In genomic region chr14:61591862-61592261, GRCh38 we compare ENCODE assay signal across 19 cellular contexts.
DNase-seq lines count a peak whose midpoint lies in the region; ATAC-seq and TF ChIP-seq lines count a peak whose summit lies in the region.
"Had no signal": no experiment of that assay in that cellular context is flagged by ENCODE, and none has a peak within 500 bp of the region (broad histone marks: within the 10 kb centered on the region; RNA-seq: fewer than 3 reads in every experiment).

No MANE protein-coding gene starts in this region.

- H3K36me3 ChIP-seq in ACC112 (ENCODE audit: insufficient read depth, low read length) (peaks cover 9% of the 10 kb centered on the region; the same call in 1 of the 2 replicates), trophoblast cell (ENCODE audit: control insufficient read depth in 1 of 2, insufficient read depth in 2 of 2, low read length in 2 of 2) (no peaks in the 10 kb centered on the region), vagina (no peaks in the 10 kb centered on the region)
- no peaks in the 10 kb centered on the region for H3K36me3 ChIP-seq in CD8-positive, alpha-beta memory T cell (ENCODE audit: insufficient read depth, low read length)

- POLR2A ChIA-PET in CD8-positive, alpha-beta memory T cell (lab: Charles Lee), result no interaction called here

- H3K27ac ChIP-seq in ACC112 (ENCODE audit: low read depth, low read length), result peak overlapping the region; percentile 98; the same call in 1 of the 2 replicates
- H3K27ac ChIP-seq in trophoblast cell (ENCODE audit: low read depth, low read length), result no peak overlapping the region
- no peak overlapping the region for H3K27ac ChIP-seq in CD8-positive, alpha-beta memory T cell (ENCODE audit: low read depth, low read length)
- H3K27ac ChIP-seq in vagina, result no peak overlapping the region

- H3K9me3 ChIP-seq in trophoblast cell (ENCODE audit: insufficient read depth, low read depth, low read length), result peaks cover 2% of the 10 kb centered on the region
- H3K9me3 ChIP-seq in CD8-positive, alpha-beta memory T cell (ENCODE audit: low read length), result no peaks in the 10 kb centered on the region
- no peaks in the 10 kb centered on the region for H3K9me3 ChIP-seq in vagina

- H3K4me2 ChIP-seq in trophoblast cell (ENCODE audit: low read length), result no peak overlapping the region

- no CpG with 5 or more reads among the region's 2 CpGs for WGBS in trophoblast cell (ENCODE audit: extremely low coverage, insufficient coverage, insufficient read length)

- no peak overlapping the region for H2BK120ac ChIP-seq in trophoblast cell (ENCODE audit: insufficient read depth, low read length, poor library complexity)

- TF ChIP-seq CTCF in vagina (IDR thresholded peaks at IDR 0.05), result no peak

- no peak overlapping the region for H3K4me3 Mint-ChIP-seq in dendritic cell treated with granulocyte-macrophage colony-stimulating factor and Interleukin-4, amounts not matched to agents 40 ng/mL and 50 ng/mL, for 4 days
- no peak overlapping the region for H3K4me3 Mint-ChIP-seq in CD8-positive, alpha-beta memory T cell
- H3K4me3 Mint-ChIP-seq: CD4-positive, CD25-positive, alpha-beta regulatory T cell; H9 had no signal

- no peak overlapping the region for H4K12ac ChIP-seq in trophoblast cell (ENCODE audit: low read depth, low read length)

- H2BK12ac ChIP-seq in trophoblast cell (ENCODE audit: low read length), result peak overlapping the region; percentile 6

- peaks cover 66% of the 10 kb centered on the region for H3K4me1 Mint-ChIP-seq in dendritic cell treated with granulocyte-macrophage colony-stimulating factor and Interleukin-4, amounts not matched to agents 40 ng/mL and 50 ng/mL, for 4 days (ENCODE audit: low read depth)
- peaks cover 20 to 28% (median 27%) of the 10 kb centered on the region in 3 donors for H3K4me1 Mint-ChIP-seq in CD8-positive, alpha-beta memory T cell

- peak; percentile 37 for ATAC-seq in HG03159 (IDR thresholded peaks at IDR 0.05; ENCODE audit: unreplicated experiment)
- ATAC-seq: K562, Panc1, Right ventricle myocardium inferior, SK-N-SH treated with all-trans-retinoic acid at 6 μM for 48 hours had no signal

- H3K79me2 ChIP-seq in ACC112 (ENCODE audit: control insufficient read depth, insufficient read depth, low read length, unreplicated experiment) (peaks cover 41% of the 10 kb centered on the region), trophoblast cell (ENCODE audit: control insufficient read depth, insufficient read depth, low read length, poor library complexity) (no peaks in the 10 kb centered on the region)

- no peak overlapping the region for H2BK5ac ChIP-seq in trophoblast cell (ENCODE audit: low read depth, low read length, poor library complexity)

- CTCF ChIA-PET in CD8-positive, alpha-beta memory T cell (lab: Charles Lee), result no interaction called here

- H3K9ac ChIP-seq in trophoblast cell (ENCODE audit: low read length), result no peak overlapping the region

- H4K91ac ChIP-seq in trophoblast cell (ENCODE audit: low read depth, low read length), result no peak overlapping the region

- H3K14ac ChIP-seq in trophoblast cell (ENCODE audit: low read length), result no peak overlapping the region

- H3K4me3 ChIP-seq in ACC112 (ENCODE audit: low read depth, low read length) (no peak overlapping the region), trophoblast cell (ENCODE audit: low read depth, low read length) (no peak overlapping the region), vagina (no peak overlapping the region)
- H3K4me3 ChIP-seq in CD8-positive, alpha-beta memory T cell (ENCODE audit: low read length), result no peak overlapping the region
- H3K4me3 ChIP-seq: K562 had no signal

- H3K79me1 ChIP-seq in trophoblast cell (ENCODE audit: low read length), result peaks cover 12% of the 10 kb centered on the region

- DNase-seq in trophoblast cell (no peak), vagina (ENCODE audit: extremely low spot score in 2 of 2) (no peak), NCI-H1930 (lab: John Stamatoyannopoulos, UW) (no peak)
- DNase-seq in CD8-positive, alpha-beta memory T cell, result no peak
- no peak for DNase-seq in activated CD8-positive, alpha-beta memory T cell treated with anti-CD3 and anti-CD28 coated beads, Interleukin-2, amount 50 U/mL, for 4 hours
- DNase-seq: ACHN; AML-193; CD4-positive, CD25-positive, alpha-beta regulatory T cell; H9; NCI-H1092; NCI-H510A treated with DMSO at 0.1 percent for 48 hours; NCI-H82 had no signal

- no peak for TF ChIP-seq POLR2A in vagina (IDR thresholded peaks at IDR 0.05)

- H3K18ac ChIP-seq in trophoblast cell (ENCODE audit: low read length), result no peak overlapping the region

- no peaks in the 10 kb centered on the region for H3K9me3 Mint-ChIP-seq in dendritic cell treated with granulocyte-macrophage colony-stimulating factor and Interleukin-4, amounts not matched to agents 40 ng/mL and 50 ng/mL, for 4 days
- no peaks in the 10 kb centered on the region for H3K9me3 Mint-ChIP-seq in CD8-positive, alpha-beta memory T cell
- H3K9me3 Mint-ChIP-seq: H9 had no signal

- H4K8ac ChIP-seq in trophoblast cell (ENCODE audit: low read depth, low read length), result no peak overlapping the region

- H3K36me3 Mint-ChIP-seq in dendritic cell treated with granulocyte-macrophage colony-stimulating factor and Interleukin-4, amounts not matched to agents 40 ng/mL and 50 ng/mL, for 4 days (ENCODE audit: low read depth), result no peaks in the 10 kb centered on the region
- peaks cover 0 to 2% (median 0%) of the 10 kb centered on the region in 3 donors for H3K36me3 Mint-ChIP-seq in CD8-positive, alpha-beta memory T cell
- H3K36me3 Mint-ChIP-seq: CD4-positive, CD25-positive, alpha-beta regulatory T cell had no signal

- H3K23ac ChIP-seq in trophoblast cell (ENCODE audit: low read length), result no peak overlapping the region

- intact Hi-C loops in dendritic cell treated with granulocyte-macrophage colony-stimulating factor and Interleukin-4, amounts not matched to agents 40 ng/mL and 50 ng/mL, for 4 days (cut with micrococcal nuclease), result no loop called here
- intact Hi-C loops in vagina (cut with DNase I), result no loop called here

- peak overlapping the region; percentile 49 for H2AK5ac ChIP-seq in trophoblast cell (ENCODE audit: low read length)

- H3K4ac ChIP-seq in trophoblast cell (ENCODE audit: low read depth, low read length), result no peak overlapping the region

- H3K27ac Mint-ChIP-seq in dendritic cell treated with granulocyte-macrophage colony-stimulating factor and Interleukin-4, amounts not matched to agents 40 ng/mL and 50 ng/mL, for 4 days, result peak overlapping the region; percentile 61
- peak overlapping the region in 1 of 8 donors; percentile 7 for H3K27ac Mint-ChIP-seq in CD8-positive, alpha-beta memory T cell
- H3K27ac Mint-ChIP-seq: CD4-positive, CD25-positive, alpha-beta regulatory T cell; H9 had no signal

- H3K27me3 ChIP-seq in ACC112 (ENCODE audit: insufficient read depth, low read length) (no peaks in the 10 kb centered on the region), trophoblast cell (ENCODE audit: insufficient read depth, low read length) (no peaks in the 10 kb centered on the region), vagina (no peaks in the 10 kb centered on the region)
- no peaks in the 10 kb centered on the region for H3K27me3 ChIP-seq in CD8-positive, alpha-beta memory T cell (ENCODE audit: insufficient read depth, low read length, poor library complexity, severe bottlenecking)

- no peak overlapping the region for H2AFZ ChIP-seq in ACC112 (ENCODE audit: low read length, unreplicated experiment)
- H2AFZ ChIP-seq in trophoblast cell (ENCODE audit: insufficient read depth, low read length, poor library complexity), result no peak overlapping the region

- H3K27me3 Mint-ChIP-seq in dendritic cell treated with granulocyte-macrophage colony-stimulating factor and Interleukin-4, amounts not matched to agents 40 ng/mL and 50 ng/mL, for 4 days, result no peaks in the 10 kb centered on the region
- H3K27me3 Mint-ChIP-seq in CD8-positive, alpha-beta memory T cell, result peaks cover 0 to 1% of the 10 kb centered on the region in 2 donors
- H3K27me3 Mint-ChIP-seq: CD4-positive, CD25-positive, alpha-beta regulatory T cell had no signal

- H3K4me1 ChIP-seq in ACC112 (ENCODE audit: control insufficient read depth, insufficient read depth, low read length, unreplicated experiment), result peaks cover 71% of the 10 kb centered on the region
- peaks cover 3 to 6% of the 10 kb centered on the region in 2 experiments for H3K4me1 ChIP-seq in trophoblast cell (ENCODE audit: control insufficient read depth in 1 of 2, insufficient read depth in 2 of 2, low read length in 2 of 2)
- peaks cover 7% of the 10 kb centered on the region for H3K4me1 ChIP-seq in CD8-positive, alpha-beta memory T cell (ENCODE audit: insufficient read depth, low read length)
- H3K4me1 ChIP-seq in vagina, result peaks cover 6% of the 10 kb centered on the region
